Comparison of ENCODE assay signal across 8 cellular contexts in genomic region chr15:28295009-28295563, GRCh38. TPM values are rescaled to one million over a fixed set of nuclear protein-coding genes. Genes with fewer than 3 reads are reported as not detected.
DNase-seq lines count a peak whose midpoint lies in the region; ATAC-seq, FAIRE-seq and TF ChIP-seq lines count a peak whose summit lies in the region.
"Not testable (repeated sequence)": the region's sequence is repeated elsewhere in the genome, so short reads cannot be mapped to it uniquely, and the experiment has no call there.

No MANE protein-coding gene starts in this region.

- POLR2A ChIA-PET in activated CD8-positive, alpha-beta T cell treated with anti-CD3 and anti-CD28 coated beads for 36 hours (lab: Charles Lee); HepG2 (lab: Yijun Ruan, JAX): not testable (repeated sequence)

- TF ChIP-seq RAD21 in HepG2 (CRISPR knock-in tag; IDR thresholded peaks at IDR 0.05) = not testable (repeated sequence)

- not testable (repeated sequence) for H3K79me2 ChIP-seq in MM.1S (ENCODE audit: low read length); HepG2 (ENCODE audit: insufficient read depth, low read length); osteoblast (ENCODE audit: insufficient read depth, low read length); smooth muscle cell (ENCODE audit: low read depth)

- peak; percentile 18 for DNase-seq in EH (ENCODE audit: low read depth)
- peak; percentile 8 for DNase-seq in MM.1S
- not testable (repeated sequence) for DNase-seq in activated CD8-positive, alpha-beta T cell treated with anti-CD3 and anti-CD28 coated beads for 36 hours; glutamatergic neuron; HepG2 (ENCODE audit: low spot score); osteoblast (ENCODE audit: insufficient read length, low spot score, missing footprints); smooth muscle cell (lab: John Stamatoyannopoulos, UW; ENCODE audit: unreplicated experiment)
- peak; percentile 29 for DNase-seq in brain microvascular endothelial cell

- H3K4me3 Mint-ChIP-seq in activated CD8-positive, alpha-beta T cell treated with anti-CD3 and anti-CD28 coated beads for 36 hours; glutamatergic neuron (ENCODE audit: unreplicated experiment): not testable (repeated sequence)

- in situ Hi-C loops in brain microvascular endothelial cell (cut with HindIII; ENCODE audit: low pct_ligation_motif_present, low sequenced_read_pairs); HepG2 (cut with HindIII; ENCODE audit: extremely low pct_ligation_motif_present, low pct_unique_long_range_greater_than_20kb): not testable (repeated sequence)

- H3K9me3 Mint-ChIP-seq in activated CD8-positive, alpha-beta T cell treated with anti-CD3 and anti-CD28 coated beads for 36 hours; glutamatergic neuron (ENCODE audit: unreplicated experiment): not testable (repeated sequence)

- H3K27ac ChIP-seq in MM.1S (ENCODE audit: low read length); HepG2 (ENCODE audit: extremely low read length, insufficient read depth, low read length): not testable (repeated sequence)
- H3K27ac ChIP-seq in brain microvascular endothelial cell (peak overlapping the region; percentile 83), osteoblast (ENCODE audit: low read depth, low read length) (peak overlapping the region; percentile 41), smooth muscle cell (ENCODE audit: low read depth) (peak overlapping the region; percentile 72)

- H3K4me1 ChIP-seq in MM.1S (ENCODE audit: low read length); HepG2 (ENCODE audit: insufficient read depth, low read length); osteoblast (ENCODE audit: insufficient read depth, low read length); smooth muscle cell (ENCODE audit: low read depth): not testable (repeated sequence)

- not testable (repeated sequence) for H3K9me2 ChIP-seq in MM.1S (replicated peaks; ENCODE audit: insufficient read depth, low read length)

- not testable (repeated sequence) for TF ChIP-seq POLR2A in HepG2 (IDR thresholded peaks at IDR 0.05; ENCODE audit: insufficient read depth in 1 of 2, low read depth in 2 of 2, low read length in 2 of 2)

- not testable (repeated sequence) for H3K27me3 Mint-ChIP-seq in activated CD8-positive, alpha-beta T cell treated with anti-CD3 and anti-CD28 coated beads for 36 hours; glutamatergic neuron (ENCODE audit: unreplicated experiment)

- H3K36me3 ChIP-seq in MM.1S (replicated peaks; ENCODE audit: insufficient read depth, low read length); brain microvascular endothelial cell (replicated peaks); osteoblast (ENCODE audit: insufficient read depth, low read length); smooth muscle cell (ENCODE audit: low read depth): not testable (repeated sequence)
- H3K36me3 ChIP-seq in HepG2 (replicated peaks in 1 of 2; ENCODE audit: control insufficient read depth in 1 of 2, insufficient read depth in 2 of 2, low read length in 2 of 2) = peaks cover 0 to 14% of the 10 kb centered on the region in 2 experiments; a peak in 2 of 5 replicates

- not testable (repeated sequence) for TF ChIP-seq EP300 in HepG2 (IDR thresholded peaks at IDR 0.05; ENCODE audit: low read depth in 2 of 2, low read length in 2 of 2); HepG2 (CRISPR knock-in tag; IDR thresholded peaks at IDR 0.05; ENCODE audit: borderline replicate concordance)

- H2AFZ ChIP-seq in MM.1S (ENCODE audit: low read length); HepG2 (ENCODE audit: low read length); osteoblast (ENCODE audit: low read length); smooth muscle cell (ENCODE audit: low read depth): not testable (repeated sequence)

- not testable (repeated sequence) for H3K4me3 ChIP-seq in MM.1S (ENCODE audit: low read length); brain microvascular endothelial cell (ENCODE audit: low read depth, low read length); HepG2 (replicated peaks in 1 of 3; ENCODE audit: insufficient read depth in 1 of 3, low read depth in 2 of 3, low read length in 3 of 3); osteoblast (ENCODE audit: insufficient read depth, low read length); smooth muscle cell

- not testable (repeated sequence) for H3K4me1 Mint-ChIP-seq in activated CD8-positive, alpha-beta T cell treated with anti-CD3 and anti-CD28 coated beads for 36 hours (ENCODE audit: low read depth)
- H3K4me1 Mint-ChIP-seq in glutamatergic neuron (ENCODE audit: low read depth, unreplicated experiment) = peaks cover 15% of the 10 kb centered on the region

- peak overlapping the region; percentile 34 for H3K27ac Mint-ChIP-seq in activated CD8-positive, alpha-beta T cell treated with anti-CD3 and anti-CD28 coated beads for 36 hours
- H3K27ac Mint-ChIP-seq in glutamatergic neuron (ENCODE audit: unreplicated experiment) = peak overlapping the region; percentile 28

- H3K9ac ChIP-seq in MM.1S (ENCODE audit: low read length); HepG2 (ENCODE audit: insufficient read depth, low read depth, low read length); smooth muscle cell (ENCODE audit: low read depth): not testable (repeated sequence)

- H3F3A ChIP-seq in MM.1S (ENCODE audit: insufficient read depth, low read length); smooth muscle cell (ENCODE audit: low read depth): not testable (repeated sequence)

- not testable (repeated sequence) for BruUV-seq in HepG2 (replicated peaks; lab: Mats Ljungman, UMichigan)

- intact Hi-C loops in activated CD8-positive, alpha-beta T cell treated with anti-CD3 and anti-CD28 coated beads for 36 hours (cut with micrococcal nuclease); HepG2 (cut with micrococcal nuclease; ENCODE audit: unreplicated experiment): not testable (repeated sequence)

- not testable (repeated sequence) for FAIRE-seq in HepG2 (lab: Jason Lieb, UNC)

- H3K27me3 ChIP-seq in MM.1S (replicated peaks; ENCODE audit: insufficient read depth, low read length); brain microvascular endothelial cell (replicated peaks); HepG2 (ENCODE audit: control insufficient read depth in 1 of 2, insufficient read depth in 2 of 2, low read length in 2 of 2); osteoblast (ENCODE audit: insufficient read depth, low read length); smooth muscle cell (ENCODE audit: low read depth): not testable (repeated sequence)

- not testable (repeated sequence) for H3K4me2 ChIP-seq in MM.1S (ENCODE audit: low read depth, low read length); HepG2 (ENCODE audit: low read depth, low read length); osteoblast (ENCODE audit: insufficient read depth, low read length)
- H3K4me2 ChIP-seq in smooth muscle cell = peak overlapping the region; percentile 73

- peaks cover 34% of the 10 kb centered on the region for H3K36me3 Mint-ChIP-seq in activated CD8-positive, alpha-beta T cell treated with anti-CD3 and anti-CD28 coated beads for 36 hours (ENCODE audit: low read depth)
- not testable (repeated sequence) for H3K36me3 Mint-ChIP-seq in glutamatergic neuron (ENCODE audit: unreplicated experiment)

- H3K9me3 ChIP-seq in MM.1S (replicated peaks; ENCODE audit: insufficient read depth, low read length); HepG2 (ENCODE audit: low read length); osteoblast (ENCODE audit: low read depth, low read length); smooth muscle cell (replicated peaks; ENCODE audit: low read depth): not testable (repeated sequence)

- not testable (repeated sequence) for TF ChIP-seq CTCF in MM.1S (IDR thresholded peaks at IDR 0.05; ENCODE audit: low read length); activated CD8-positive, alpha-beta T cell treated with anti-CD3 and anti-CD28 coated beads for 36 hours (IDR thresholded peaks at IDR 0.05); brain microvascular endothelial cell (IDR thresholded peaks at IDR 0.05; ENCODE audit: low read depth, low read length, missing control alignments); glutamatergic neuron (IDR thresholded peaks at IDR 0.05; ENCODE audit: partially characterized antibody, unreplicated experiment); HepG2 (CRISPR knock-in tag; IDR thresholded peaks at IDR 0.05); osteoblast (IDR thresholded peaks at IDR 0.05; ENCODE audit: extremely low read depth, low read depth, low read length); smooth muscle cell (IDR thresholded peaks at IDR 0.05; ENCODE audit: borderline replicate concordance, insufficient read depth, poor library complexity, severe bottlenecking)

- ATAC-seq in activated CD8-positive, alpha-beta T cell treated with anti-CD3 and anti-CD28 coated beads for 36 hours; HepG2: not testable (repeated sequence)

- CTCF ChIA-PET in activated CD8-positive, alpha-beta T cell treated with anti-CD3 and anti-CD28 coated beads for 36 hours (lab: Charles Lee); HepG2 (lab: Yijun Ruan, JAX; ENCODE audit: low intra/inter-chr PET ratio, low total read pairs): not testable (repeated sequence)

- H4K20me1 ChIP-seq in MM.1S (ENCODE audit: insufficient read depth, low read length); HepG2 (ENCODE audit: insufficient read depth, low read length); osteoblast (ENCODE audit: insufficient read depth, low read length); smooth muscle cell (ENCODE audit: low read depth): not testable (repeated sequence)

- WGBS in HepG2 (ENCODE audit: low lambda C conversion rate) = 94% methylated on average over 2 of the region's 3 CpGs
- WGBS in smooth muscle cell (ENCODE audit: low lambda C conversion rate) = 59% methylated on average over 2 of the region's 3 CpGs

RNA-seq across cellular contexts. Expression of gene HERC2, which starts 26.9 kb away (rescaled TPM):
- 10 to 100 TPM; 29.5 to 32.3 TPM for total RNA-seq in activated CD8-positive, alpha-beta T cell treated with anti-CD3 and anti-CD28 coated beads for 36 hours
- total RNA-seq in glutamatergic neuron (ENCODE audit: unreplicated experiment) = 111 TPM
- 24.8 and 25.6 TPM in 2 replicates for total RNA-seq in HepG2 (2016; rRNA removed; fragmentation: Illumina TruSeq; extraction: Trizol)
- 9.3 and 11.8 TPM in 2 replicates for total RNA-seq in HepG2 (2016; cell fraction: cytosol; rRNA removed; fragmentation: Illumina TruSeq; extraction: Trizol; ENCODE audit: low read depth)
- 20.9 and 27.5 TPM in 2 replicates for total RNA-seq in HepG2 (2016; cell fraction: insoluble cytoplasmic fraction; rRNA removed; fragmentation: Illumina TruSeq; extraction: Trizol)
- total RNA-seq in HepG2 (2016; cell fraction: membrane; rRNA removed; fragmentation: Illumina TruSeq; extraction: Trizol) = 11.8 and 12.8 TPM in 2 replicates
- 41.0 and 53.3 TPM in 2 replicates for total RNA-seq in HepG2 (2016; cell fraction: nucleus; rRNA removed; fragmentation: Illumina TruSeq; extraction: Trizol)
- 17.6 and 21.9 TPM in 2 replicates for polyA plus RNA-seq in HepG2 (2011; rRNA removed)
- polyA plus RNA-seq in HepG2 (2011; cell fraction: cytosol; rRNA removed) = 13.7 and 16.1 TPM in 2 replicates
- polyA plus RNA-seq in HepG2 (2011; cell fraction: nucleus; rRNA removed) = 76.2 and 81.0 TPM in 2 replicates
- polyA plus RNA-seq in HepG2 (2012) = 15.8 and 16.6 TPM in 2 replicates
- 7.2 and 9.4 TPM in 2 replicates for polyA plus RNA-seq in HepG2 (2016; cell fraction: cytosol; fragmentation: Illumina TruSeq; extraction: Trizol; ENCODE audit: low read depth)
- polyA plus RNA-seq in HepG2 (2016; cell fraction: insoluble cytoplasmic fraction; fragmentation: Illumina TruSeq; extraction: Trizol; ENCODE audit: low read depth) = 18.4 and 19.2 TPM in 2 replicates
- polyA plus RNA-seq in HepG2 (2016; cell fraction: membrane; fragmentation: Illumina TruSeq; extraction: Trizol; ENCODE audit: low read depth) = 9.9 and 10.3 TPM in 2 replicates
- polyA plus RNA-seq in HepG2 (2016; cell fraction: nucleus; fragmentation: Illumina TruSeq; extraction: Trizol; ENCODE audit: insufficient read depth, low read depth) = 57.3 and 58.1 TPM in 2 replicates
- polyA minus RNA-seq in HepG2 (2011; rRNA and poly(A)+ RNA removed; ENCODE audit: low replicate concordance) = 43.4 and 58.8 TPM in 2 replicates
- polyA minus RNA-seq in HepG2 (2011; cell fraction: cytosol; rRNA and poly(A)+ RNA removed) = 11.0 and 20.0 TPM in 2 replicates
- 59.7 and 61.8 TPM in 2 replicates for polyA minus RNA-seq in HepG2 (2011; cell fraction: nucleus; rRNA and poly(A)+ RNA removed)
- 50.4 and 53.6 TPM in 2 replicates for total RNA-seq in osteoblast
- 23.4 and 33.1 TPM in 2 replicates for total RNA-seq in smooth muscle cell
- 19.9 and 30.6 TPM in 2 replicates for polyA plus RNA-seq in smooth muscle cell
